Comparison of ENCODE assay signal across 9 cellular contexts in the genomic region with DNA sequence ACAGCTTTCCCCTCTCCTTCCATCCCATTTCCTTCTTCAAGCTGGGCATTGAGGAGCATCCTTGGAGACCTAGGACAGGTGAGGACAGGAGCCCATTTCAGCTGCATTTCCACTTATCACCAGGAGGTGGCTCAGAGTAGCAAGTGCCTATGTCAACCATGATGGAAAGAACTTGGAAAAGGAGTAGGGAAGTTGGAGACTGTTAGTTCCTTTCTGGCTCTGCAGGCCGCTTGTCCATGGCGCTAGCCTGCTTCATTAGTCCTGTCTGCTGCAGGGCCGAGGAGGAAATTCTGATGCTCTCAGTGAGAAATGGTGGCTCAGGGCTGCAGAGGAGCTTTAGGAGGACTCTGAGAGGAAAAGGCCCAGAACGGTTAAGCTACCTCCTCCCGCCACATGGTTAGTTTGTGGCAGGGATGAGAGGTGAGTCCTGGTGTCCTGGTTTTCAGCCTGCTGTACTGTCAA. TPM values are rescaled to one million over a fixed set of nuclear protein-coding genes. Genes with fewer than 3 reads are reported as not detected.
DNase-seq lines count a peak whose midpoint lies in the region; TF ChIP-seq lines count a peak whose summit lies in the region.
"Had no signal": no experiment of that assay in that cellular context is flagged by ENCODE, and none has a peak within 500 bp of the region (broad histone marks: within the 10 kb centered on the region; RNA-seq: fewer than 3 reads in every experiment).

No MANE protein-coding gene starts in this region.

- 41% methylated on average over 5 of the region's 5 CpGs for WGBS in suprapubic skin

- H3K9me3 ChIP-seq in suprapubic skin = no peaks in the 10 kb centered on the region

- H3K9me3 Mint-ChIP-seq in mesothelial cell of epicardium = no peaks in the 10 kb centered on the region
- H3K9me3 Mint-ChIP-seq: activated naive CD4-positive, alpha-beta T cell treated with anti-CD3 and anti-CD28 coated beads, Interleukin-2, amount 50 U/mL, for 24 hours had no signal

- H3K27me3 ChIP-seq in dorsolateral prefrontal cortex (peaks cover 0 to 9% (median 0%) of the 10 kb centered on the region in 45 donors), suprapubic skin (no peaks in the 10 kb centered on the region)

- H3K36me3 Mint-ChIP-seq in mesothelial cell of epicardium = no peaks in the 10 kb centered on the region
- H3K36me3 Mint-ChIP-seq: activated naive CD4-positive, alpha-beta T cell treated with anti-CD3 and anti-CD28 coated beads, Interleukin-2, amount 50 U/mL, for 24 hours had no signal

- no peak overlapping the region for H3K27ac Mint-ChIP-seq in mesothelial cell of epicardium
- H3K27ac Mint-ChIP-seq: activated naive CD4-positive, alpha-beta T cell treated with anti-CD3 and anti-CD28 coated beads, Interleukin-2, amount 50 U/mL, for 24 hours had no signal

- peaks cover 16% of the 10 kb centered on the region for H3K27me3 Mint-ChIP-seq in mesothelial cell of epicardium (ENCODE audit: low read depth)

- no peak for TF ChIP-seq POLR2A in suprapubic skin (IDR thresholded peaks at IDR 0.05)

- H3K4me3 Mint-ChIP-seq in mesothelial cell of epicardium = no peak overlapping the region
- H3K4me3 Mint-ChIP-seq: activated naive CD4-positive, alpha-beta T cell treated with anti-CD3 and anti-CD28 coated beads, Interleukin-2, amount 50 U/mL, for 24 hours had no signal

- H3K4me1 Mint-ChIP-seq in mesothelial cell of epicardium = no peaks in the 10 kb centered on the region

- H3K4me3 ChIP-seq in dorsolateral prefrontal cortex (no peak overlapping the region), suprapubic skin (no peak overlapping the region)

- TF ChIP-seq CTCF in dorsolateral prefrontal cortex (IDR thresholded peaks at IDR 0.05 in 54 of 56, conservative IDR thresholded peaks at IDR 0.05 in 2 of 56; ENCODE audit: low read depth in 1 of 56, partially characterized antibody in 56 of 56) (peak; percentile 46 to 85 (median 70)), mesothelial cell of epicardium (IDR thresholded peaks at IDR 0.05; ENCODE audit: unreplicated experiment) (peak; percentile 90), suprapubic skin (IDR thresholded peaks at IDR 0.05) (peak; percentile 78 to 85)

- no peak for TF ChIP-seq EP300 in suprapubic skin (IDR thresholded peaks at IDR 0.05)

- DNase-seq in DMS79 treated with DMSO at 0.1 percent for 48 hours (lab: John Stamatoyannopoulos, UW) (peak; percentile 6), DMS79 (lab: John Stamatoyannopoulos, UW) (no peak), NCI-H1092 treated with DMSO at 0.1 percent for 48 hours (lab: John Stamatoyannopoulos, UW) (peak; percentile 17), dorsolateral prefrontal cortex (peak in 6 of 10 donors; percentile 37 to 68 (median 60)), mesothelial cell of epicardium (ENCODE audit: low spot score in 2 of 2, unreplicated experiment in 2 of 2) (peak in 1 of 2 experiments; percentile 69), suprapubic skin (ENCODE audit: low spot score in 2 of 2) (peak in 1 of 2 donors; percentile 77), NCI-H187 treated with DMSO at 0.1 percent for 48 hours (lab: John Stamatoyannopoulos, UW) (no peak)
- DNase-seq in activated CD4-positive, alpha-beta T cell treated with anti-CD3 and anti-CD28 coated beads for 1 hour = peak; percentile 19

- intact Hi-C loops in dorsolateral prefrontal cortex (cut with DNase I) = no loop called here

- H3K27ac ChIP-seq in dorsolateral prefrontal cortex (no peak overlapping the region), suprapubic skin (no peak overlapping the region)

- H3K4me1 ChIP-seq in suprapubic skin = no peaks in the 10 kb centered on the region

- H3K36me3 ChIP-seq in suprapubic skin = no peaks in the 10 kb centered on the region

RNA-seq across cellular contexts. Expression of a gene that starts 7.0 kb away (rescaled TPM):
- total RNA-seq in dorsolateral prefrontal cortex (10 to 100 TPM; 13.7 to 51.4 (median 30.0) TPM), mesothelial cell of epicardium (174 to 179 TPM (median 178 TPM) in 3 replicates), suprapubic skin (100 to 1,000 TPM in 1 of 4 donors, 10 to 100 TPM in 3; 64.2 to 100 (median 74.2) TPM)

RNA-seq across cellular contexts. Expression of a gene that starts 44.0 kb away (rescaled TPM):
- 100 to 1,000 TPM; 126 to 515 (median 369) TPM for total RNA-seq in dorsolateral prefrontal cortex
- total RNA-seq in mesothelial cell of epicardium = 102 to 116 TPM (median 109 TPM) in 3 replicates
- 100 to 1,000 TPM; 132 to 171 (median 147) TPM for total RNA-seq in suprapubic skin

Comparison
In these comparisons a context has a peak if more than half of its experiments do, and no peak if none do; other contexts are left out.
1. DNase-seq: peak in DMS79 treated with DMSO at 0.1 percent for 48 hours (single experiment), NCI-H1092 treated with DMSO at 0.1 percent for 48 hours (single experiment), activated CD4-positive, alpha-beta T cell treated with anti-CD3 and anti-CD28 coated beads for 1 hour (single experiment) and dorsolateral prefrontal cortex (6 of 10); none in DMS79 (single experiment) and NCI-H187 treated with DMSO at 0.1 percent for 48 hours (single experiment).
2. Peak in every context shown above with its lines, with median percentiles within 50 percentile points of each other: CTCF ChIP-seq.